In genomic region chr1:178115260-178115659, GRCh38 we compare ENCODE assay signal across 24 cellular contexts. TPM values are rescaled to one million over a fixed set of nuclear protein-coding genes. Genes with fewer than 3 reads are reported as not detected.
DNase-seq lines count a peak whose midpoint lies in the region; ATAC-seq, FAIRE-seq and TF ChIP-seq lines count a peak whose summit lies in the region.
"Had no signal": no experiment of that assay in that cellular context is flagged by ENCODE, and none has a peak within 500 bp of the region (broad histone marks: within the 10 kb centered on the region; RNA-seq: fewer than 3 reads in every experiment).

No MANE protein-coding gene starts in this region.

- no peaks in the 10 kb centered on the region for H3K9me2 ChIP-seq in PC-3 (replicated peaks; ENCODE audit: low read length)

- H3K79me2 ChIP-seq in PC-3 (ENCODE audit: low read length), result peaks cover 64% of the 10 kb centered on the region
- no peaks in the 10 kb centered on the region for H3K79me2 ChIP-seq in GM12878 (ENCODE audit: control insufficient read depth, insufficient read depth, low read length)

- no peak for TF ChIP-seq EP300 in GM12878 (IDR thresholded peaks at IDR 0.05; ENCODE audit: borderline replicate concordance in 1 of 2, control insufficient read depth in 1 of 2, low read depth in 2 of 2, low read length in 2 of 2)

- H3K27me3 Mint-ChIP-seq in Calu3 (ENCODE audit: unreplicated experiment), result no peaks in the 10 kb centered on the region
- no peaks in the 10 kb centered on the region for H3K27me3 Mint-ChIP-seq in activated CD4-positive, alpha-beta T cell treated with anti-CD3 and anti-CD28 coated beads, Interleukin-2, amount 10 ng/mL, durations not matched to agents 24 days and 14 days
- H3K27me3 Mint-ChIP-seq: CD4-positive, alpha-beta memory T cell had no signal

- TF ChIP-seq POLR2A in GM12878 (IDR thresholded peaks at IDR 0.05; ENCODE audit: low read depth, low read length), result no peak

- CTCF ChIA-PET in Calu3 (lab: Charles Lee), result no interaction called here
- CTCF ChIA-PET in PC-3 (lab: Charles Lee), result no interaction called here
- CTCF ChIA-PET in GM12878 (lab: Yijun Ruan, JAX), result no interaction called here

- no peak for FAIRE-seq in GM12878 (lab: Jason Lieb, UNC)
- FAIRE-seq: A549, GM12892, GM19239, H54 had no signal

- peaks cover 23% of the 10 kb centered on the region for H3K4me1 Mint-ChIP-seq in Calu3 (ENCODE audit: low read depth, unreplicated experiment)
- no peaks in the 10 kb centered on the region for H3K4me1 Mint-ChIP-seq in activated CD4-positive, alpha-beta T cell treated with anti-CD3 and anti-CD28 coated beads, Interleukin-2, amount 10 ng/mL, durations not matched to agents 24 days and 14 days
- H3K4me1 Mint-ChIP-seq: CD4-positive, alpha-beta memory T cell had no signal

- H2BK12ac ChIP-seq in mesenchymal stem cell (ENCODE audit: low read length in 2 of 2), result no peak overlapping the region

- peaks cover 14% of the 10 kb centered on the region for H3K79me1 ChIP-seq in mesenchymal stem cell (replicated peaks; ENCODE audit: low read length, poor library complexity, severe bottlenecking)

- ATAC-seq in PC-3, result 0 out of 2 replicates have a peak, but pooled peaks have one; percentile 11
- ATAC-seq in GM12878, result peak; percentile 36; the same call in 1 of the 3 replicates
- no peak for ATAC-seq in GM21381 (IDR thresholded peaks at IDR 0.05; ENCODE audit: unreplicated experiment)
- ATAC-seq: A549 had no signal

- POLR2A ChIA-PET in PC-3 (lab: Charles Lee; ENCODE audit: unreplicated experiment) (no interaction called here), GM12878 (lab: Charles Lee) (no interaction called here)

- H2BK5ac ChIP-seq in mesenchymal stem cell (ENCODE audit: low read depth, low read length, poor library complexity, severe bottlenecking), result no peak overlapping the region

- H3K27ac ChIP-seq in PC-3 (ENCODE audit: low read length) (no peak overlapping the region), GM12878 (ENCODE audit: control insufficient read depth, insufficient read depth) (no peak overlapping the region), mesenchymal stem cell (ENCODE audit: low read length, poor library complexity, severe bottlenecking) (no peak overlapping the region)
- H3K27ac ChIP-seq: A549; BLaER1 treated with 17β-estradiol and CSF1 and Interleukin-3, amounts not matched to agents 10 nM and 100 nM had no signal

- H3K4me3 ChIP-seq in PC-3 (ENCODE audit: low read length), result no peak overlapping the region
- H3K4me3 ChIP-seq in GM12878, result no peak overlapping the region
- H3K4me3 ChIP-seq in mesenchymal stem cell (ENCODE audit: insufficient read depth in 1 of 2, low read depth in 1 of 2, low read length in 2 of 2), result no peak overlapping the region
- H3K4me3 ChIP-seq: A549; BLaER1 treated with 17β-estradiol and CSF1 and Interleukin-3, amounts not matched to agents 10 nM and 100 nM; HAP-1 had no signal

- H3K9me3 Mint-ChIP-seq in Calu3 (ENCODE audit: low read depth, unreplicated experiment), result no peaks in the 10 kb centered on the region
- no peaks in the 10 kb centered on the region for H3K9me3 Mint-ChIP-seq in activated CD4-positive, alpha-beta T cell treated with anti-CD3 and anti-CD28 coated beads, Interleukin-2, amount 10 ng/mL, durations not matched to agents 24 days and 14 days

- H4K20me1 ChIP-seq in PC-3 (ENCODE audit: low read length), result no peaks in the 10 kb centered on the region
- H4K20me1 ChIP-seq in GM12878 (ENCODE audit: control insufficient read depth, insufficient read depth), result no peaks in the 10 kb centered on the region
- H4K20me1 ChIP-seq: BLaER1 treated with 17β-estradiol and CSF1 and Interleukin-3, amounts not matched to agents 10 nM and 100 nM had no signal

- H2BK120ac ChIP-seq in mesenchymal stem cell (ENCODE audit: low read depth, low read length), result no peak overlapping the region

- BruUV-seq in Calu3 (replicated peaks; lab: Mats Ljungman, UMichigan) (no TSS peak), PC-3 (replicated peaks; lab: Mats Ljungman, UMichigan) (no TSS peak), GM12878 (replicated peaks; lab: Mats Ljungman, UMichigan) (no TSS peak)

- peak overlapping the region; percentile 28 for H4K8ac ChIP-seq in mesenchymal stem cell (ENCODE audit: low read length)

- H3K36me3 Mint-ChIP-seq in Calu3 (ENCODE audit: insufficient read depth, unreplicated experiment), result no peaks in the 10 kb centered on the region
- H3K36me3 Mint-ChIP-seq in activated CD4-positive, alpha-beta T cell treated with anti-CD3 and anti-CD28 coated beads, Interleukin-2, amount 10 ng/mL, durations not matched to agents 24 days and 14 days (ENCODE audit: low read depth), result no peaks in the 10 kb centered on the region
- H3K36me3 Mint-ChIP-seq: CD14-positive monocyte; CD4-positive, alpha-beta memory T cell had no signal

- H3K14ac ChIP-seq in mesenchymal stem cell (ENCODE audit: low read length in 2 of 2), result no peak overlapping the region

- H3K27ac Mint-ChIP-seq in Calu3 (ENCODE audit: unreplicated experiment), result peak overlapping the region; percentile 4
- H3K27ac Mint-ChIP-seq in activated CD4-positive, alpha-beta T cell treated with anti-CD3 and anti-CD28 coated beads, Interleukin-2, amount 10 ng/mL, durations not matched to agents 24 days and 14 days, result no peak overlapping the region
- H3K27ac Mint-ChIP-seq: CD14-positive monocyte; CD4-positive, alpha-beta memory T cell had no signal

- H2AFZ ChIP-seq in PC-3 (ENCODE audit: low read length) (no peak overlapping the region), GM12878 (ENCODE audit: control insufficient read depth, low read depth, low read length) (no peak overlapping the region), mesenchymal stem cell (ENCODE audit: low read depth, low read length) (no peak overlapping the region)

- RAD21 ChIA-PET in GM12878 (lab: Charles Lee; ENCODE audit: unreplicated experiment), result no interaction called here

- DNase-seq in Calu3 (no peak), PC-3 (no peak), GM12878 (ENCODE audit: low read depth, low spot score) (no peak), mesenchymal stem cell (no peak), DMS 273 treated with DMSO at 0.1 percent for 48 hours (lab: John Stamatoyannopoulos, UW) (no peak), SKM-1 treated with dmso at 0.1 percent for 144 hours (lab: John Stamatoyannopoulos, UW; ENCODE audit: unreplicated experiment) (no peak)
- DNase-seq in activated CD4-positive, alpha-beta T cell treated with anti-CD3 and anti-CD28 coated beads, Interleukin-2, amount 10 ng/mL, durations not matched to agents 24 days and 14 days, result no peak
- DNase-seq: 8988T; ACHN; AML-193; BE2C; CD4-positive, alpha-beta memory T cell; COR-L47; DMS79 treated with DMSO at 0.1 percent for 48 hours; GF-D8; GOT3 had no signal

- TF ChIP-seq RAD21 in GM12878 (IDR thresholded peaks at IDR 0.05; ENCODE audit: insufficient read depth, low read depth, low read length), result no peak

- H3K4ac ChIP-seq in mesenchymal stem cell (ENCODE audit: low read depth in 1 of 2, low read length in 2 of 2), result no peak overlapping the region

- intact Hi-C loops in Calu3 (cut with micrococcal nuclease; ENCODE audit: unreplicated experiment), result no loop called here
- intact Hi-C loops in PC-3 (cut with micrococcal nuclease), result no loop called here
- intact Hi-C loops in GM12878 (cut with micrococcal nuclease; ENCODE audit: unreplicated experiment), result no loop called here
- intact Hi-C loops in activated CD4-positive, alpha-beta T cell treated with anti-CD3 and anti-CD28 coated beads, Interleukin-2, amount 10 ng/mL, durations not matched to agents 24 days and 14 days (cut with micrococcal nuclease), result no loop called here

- no peak overlapping the region for H4K91ac ChIP-seq in mesenchymal stem cell (ENCODE audit: low read length)

- no peak overlapping the region for H3K23ac ChIP-seq in mesenchymal stem cell (ENCODE audit: low read length in 2 of 2)

- H3K4me3 Mint-ChIP-seq in Calu3 (ENCODE audit: low read depth, unreplicated experiment), result no peak overlapping the region
- H3K4me3 Mint-ChIP-seq in activated CD4-positive, alpha-beta T cell treated with anti-CD3 and anti-CD28 coated beads, Interleukin-2, amount 10 ng/mL, durations not matched to agents 24 days and 14 days, result no peak overlapping the region
- H3K4me3 Mint-ChIP-seq: CD14-positive monocyte; CD4-positive, alpha-beta memory T cell had no signal

- H3K9ac ChIP-seq in PC-3 (ENCODE audit: low read length) (no peak overlapping the region), GM12878 (ENCODE audit: control insufficient read depth, insufficient read depth, low read length) (no peak overlapping the region), mesenchymal stem cell (ENCODE audit: low read length) (no peak overlapping the region)
- H3K9ac ChIP-seq: BLaER1 treated with 17β-estradiol and CSF1 and Interleukin-3, amounts not matched to agents 10 nM and 100 nM had no signal

- peaks cover 12% of the 10 kb centered on the region for H3K4me1 ChIP-seq in PC-3 (ENCODE audit: insufficient read depth, low read length)
- H3K4me1 ChIP-seq in GM12878 (ENCODE audit: control insufficient read depth, insufficient read depth, low read length), result no peaks in the 10 kb centered on the region
- H3K4me1 ChIP-seq in mesenchymal stem cell (ENCODE audit: control insufficient read depth, insufficient read depth, low read depth, low read length), result no peaks in the 10 kb centered on the region
- H3K4me1 ChIP-seq: A549, BE2C, HAP-1 had no signal

- H3K9me3 ChIP-seq in PC-3 (ENCODE audit: low read length), result no peaks in the 10 kb centered on the region
- no peaks in the 10 kb centered on the region for H3K9me3 ChIP-seq in GM12878 (replicated peaks; ENCODE audit: control insufficient read depth, insufficient read depth, low read length)
- no peaks in the 10 kb centered on the region for H3K9me3 ChIP-seq in mesenchymal stem cell (ENCODE audit: control insufficient read depth, low read length)
- H3K9me3 ChIP-seq: A549; BE2C; BLaER1 treated with 17β-estradiol and CSF1 and Interleukin-3, amounts not matched to agents 10 nM and 100 nM; HAP-1 had no signal

- in situ Hi-C loops in GM12878 (cut with MboI), result no loop called here

- H3K4me2 ChIP-seq in PC-3 (ENCODE audit: low read length), result no peak overlapping the region
- H3K4me2 ChIP-seq in GM12878 (ENCODE audit: control insufficient read depth, insufficient read depth), result no peak overlapping the region
- H3K4me2 ChIP-seq in mesenchymal stem cell (ENCODE audit: low read length, poor library complexity, severe bottlenecking), result no peak overlapping the region
- H3K4me2 ChIP-seq: A549; BLaER1 treated with 17β-estradiol and CSF1 and Interleukin-3, amounts not matched to agents 10 nM and 100 nM had no signal

- no peak for TF ChIP-seq CTCF in Calu3 (IDR thresholded peaks at IDR 0.05; ENCODE audit: unreplicated experiment)
- TF ChIP-seq CTCF in PC-3 (conservative IDR thresholded peaks at IDR 0.05; ENCODE audit: low read depth, low read length), result no peak
- no peak for TF ChIP-seq CTCF in GM12878 (IDR thresholded peaks at IDR 0.05 in 2 of 3, conservative IDR thresholded peaks at IDR 0.05 in 1 of 3; ENCODE audit: control insufficient read depth in 2 of 3, extremely low read depth in 1 of 3, insufficient read depth in 1 of 3, low read depth in 3 of 3, low read length in 3 of 3)

- SMC1A ChIA-PET in GM12878 (lab: Charles Lee; ENCODE audit: uncharacterized antibody, unreplicated experiment), result no interaction called here

- no peaks in the 10 kb centered on the region for H3K36me3 ChIP-seq in PC-3 (ENCODE audit: low read depth, low read length)
- no peaks in the 10 kb centered on the region for H3K36me3 ChIP-seq in GM12878 (ENCODE audit: control insufficient read depth in 2 of 2, insufficient read depth in 2 of 2, low read length in 1 of 2)
- H3K36me3 ChIP-seq in mesenchymal stem cell (ENCODE audit: control insufficient read depth in 1 of 2, insufficient read depth in 2 of 2, low read depth in 1 of 2, low read length in 2 of 2), result no peaks in the 10 kb centered on the region
- H3K36me3 ChIP-seq: BE2C; BLaER1 treated with 17β-estradiol and CSF1 and Interleukin-3, amounts not matched to agents 10 nM and 100 nM; HAP-1 had no signal

- H2AK5ac ChIP-seq in mesenchymal stem cell (ENCODE audit: low read length, severe bottlenecking), result no peak overlapping the region

- H3F3A ChIP-seq in PC-3 (ENCODE audit: low read length, unreplicated experiment), result no peaks in the 10 kb centered on the region

- no peak overlapping the region for H3K18ac ChIP-seq in mesenchymal stem cell (ENCODE audit: low read depth in 1 of 2, low read length in 2 of 2)

- H3K27me3 ChIP-seq in PC-3 (ENCODE audit: low read length) (no peaks in the 10 kb centered on the region), GM12878 (replicated peaks in 1 of 2; ENCODE audit: control insufficient read depth in 2 of 2, insufficient read depth in 2 of 2, low read length in 1 of 2) (no peaks in the 10 kb centered on the region), mesenchymal stem cell (ENCODE audit: control insufficient read depth in 1 of 2, insufficient read depth in 1 of 2, low read length in 2 of 2) (no peaks in the 10 kb centered on the region)
- H3K27me3 ChIP-seq: BE2C; BLaER1 treated with 17β-estradiol and CSF1 and Interleukin-3, amounts not matched to agents 10 nM and 100 nM had no signal

- no peak overlapping the region for H2BK15ac ChIP-seq in mesenchymal stem cell (ENCODE audit: low read depth, poor library complexity, severe bottlenecking)

RNA-seq across cellular contexts. Expression of gene RASAL2, which starts 21.4 kb away (rescaled TPM):
- total RNA-seq in Calu3 (2022) (29.7 and 32.4 TPM in 2 replicates), PC-3 (2014; rRNA removed) (7.9 and 11.3 TPM in 2 replicates), GM12878 (2014; rRNA removed) (0.45 and 0.54 TPM in 2 replicates), GM12878 (2014; rRNA removed; fragmentation: Illumina TruSeq; extraction: Trizol) (0.13 and 0.14 TPM in 2 replicates), GM12878 (2021) (0.21 and 0.61 TPM in 2 replicates)
- total RNA-seq in GM12878 (2013; cell fraction: nucleolus; rRNA removed), result 34.4 and 37.5 TPM in 2 replicates
- polyA plus RNA-seq in GM12878 (2011; ENCODE audit: low read depth), result 0.20 TPM
- polyA plus RNA-seq in GM12878 (2011; rRNA removed) (6.9 and 7.5 TPM in 2 replicates), GM12878 (2014; fragmentation: Illumina TruSeq; extraction: Trizol) (0.16 and 0.21 TPM in 2 replicates), GM12878 (2014; fragmentation: Nextera tagmentation; extraction: Ambion mirVana) (under 1 TPM; 0.02 to 0.05 TPM), GM12878 (2014; rRNA removed) (0.11 and 0.17 TPM in 2 replicates), GM12878 (2016; fragmentation: Nextera tagmentation; extraction: Ambion mirVana) (under 1 TPM in 1 of 2 experiments, not detected in 1; 0.08 TPM)
- 5.8 and 6.3 TPM in 2 replicates for polyA plus RNA-seq in GM12878 (2011; cell fraction: cytosol; rRNA removed)
- polyA plus RNA-seq in GM12878 (2011; cell fraction: nucleus; rRNA removed), result 15.5 and 17.4 TPM in 2 replicates
- polyA plus RNA-seq in GM12878 (2012), result 0.04 and 0.06 TPM in 2 replicates
- polyA minus RNA-seq in GM12878 (2011; rRNA and poly(A)+ RNA removed), result 16.6 and 21.6 TPM in 2 replicates
- polyA minus RNA-seq in GM12878 (2011; cell fraction: cytosol; rRNA and poly(A)+ RNA removed), result 4.5 and 5.4 TPM in 2 replicates
- 13.9 and 28.9 TPM in 2 replicates for polyA minus RNA-seq in GM12878 (2011; cell fraction: nucleus; rRNA and poly(A)+ RNA removed)
- polyA plus RNA-seq in mesenchymal stem cell (2013, experiment 1 of 2), result 8.5 TPM
- polyA plus RNA-seq in mesenchymal stem cell (2013, experiment 2 of 2), result 7.6 TPM
- not detected in 2 replicates for total RNA-seq in activated CD4-positive, alpha-beta T cell treated with anti-CD3 and anti-CD28 coated beads, Interleukin-2, amount 10 ng/mL, durations not matched to agents 24 days and 14 days
- polyA plus RNA-seq: CD4-positive, alpha-beta memory T cell had no signal
